Comparison of ENCODE assay signal across 1 cellular context in the genomic region with DNA sequence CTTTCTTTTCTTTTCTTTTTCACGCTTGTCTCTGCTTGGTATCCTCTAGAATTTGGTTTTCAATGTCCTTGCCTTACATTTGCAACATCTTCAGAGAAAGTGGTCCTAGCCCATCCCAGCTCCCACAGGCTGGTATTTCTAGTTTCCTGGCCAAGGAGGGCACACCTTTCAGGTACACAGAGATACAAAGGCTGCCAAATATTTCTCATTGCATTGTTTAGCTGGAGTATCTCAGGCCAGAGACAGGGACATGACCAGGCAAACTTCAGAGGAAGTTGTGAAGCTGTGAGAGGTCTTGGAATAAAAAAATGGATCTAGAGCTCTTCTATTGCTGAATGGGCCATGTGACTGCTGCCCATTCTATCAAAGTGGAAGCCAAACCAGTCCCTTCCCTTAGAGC.
TF ChIP-seq lines count a peak whose summit lies in the region.

No MANE protein-coding gene starts in this region.

TF ChIP-seq in GM23338, 12 proteins besides CTCF, POLR2A, EP300 and RAD21:
- TF ChIP-seq ZNF462 (CRISPR knock-in tag; IDR thresholded peaks at IDR 0.05): no peak
- no peak for TF ChIP-seq EZH2 (IDR thresholded peaks at IDR 0.05; ENCODE audit: low read depth, unreplicated experiment)
- no peak for TF ChIP-seq CREB1 (CRISPR knock-in tag; IDR thresholded peaks at IDR 0.05; ENCODE audit: low read depth)
TF ChIP-seq in GM23338: peak in this region for 0.
